In genomic region chr10:78571916-78572315, GRCh38 we compare ENCODE assay signal across 18 cellular contexts.
DNase-seq lines count a peak whose midpoint lies in the region; ATAC-seq and TF ChIP-seq lines count a peak whose summit lies in the region.
"Had no signal": no experiment of that assay in that cellular context is flagged by ENCODE, and none has a peak within 500 bp of the region (broad histone marks: within the 10 kb centered on the region; RNA-seq: fewer than 3 reads in every experiment).

No MANE protein-coding gene starts in this region.

- TF ChIP-seq EP300 in sigmoid colon (IDR thresholded peaks at IDR 0.05): no peak

- ATAC-seq in upper lobe of right lung: no peak
- ATAC-seq in stimulated activated effector memory CD8-positive, alpha-beta T cell treated with anti-CD3 and anti-CD28 coated beads, Interleukin-12 subunit alpha, Interleukin-12 subunit beta, amount 100 ng/mL, for 72 hours: no peak

- H3K36me3 Mint-ChIP-seq in nephron (ENCODE audit: low read depth): no peaks in the 10 kb centered on the region
- no peaks in the 10 kb centered on the region for H3K36me3 Mint-ChIP-seq in stimulated activated effector memory CD8-positive, alpha-beta T cell treated with anti-CD3 and anti-CD28 coated beads, Interleukin-12 subunit alpha, Interleukin-12 subunit beta, amount 100 ng/mL, for 72 hours
- H3K36me3 Mint-ChIP-seq: CD4-positive, CD25-positive, alpha-beta regulatory T cell; CD8-positive, alpha-beta memory T cell had no signal

- no peak overlapping the region for H3K4me3 Mint-ChIP-seq in nephron
- no peak overlapping the region for H3K4me3 Mint-ChIP-seq in stimulated activated effector memory CD8-positive, alpha-beta T cell treated with anti-CD3 and anti-CD28 coated beads, Interleukin-12 subunit alpha, Interleukin-12 subunit beta, amount 100 ng/mL, for 72 hours
- H3K4me3 Mint-ChIP-seq: CD4-positive, CD25-positive, alpha-beta regulatory T cell; CD8-positive, alpha-beta memory T cell; H9 had no signal

- DNase-seq in coronary artery (ENCODE audit: low spot score): peak; percentile 65
- DNase-seq in sigmoid colon: peak; percentile 59
- no peak for DNase-seq in upper lobe of right lung
- DNase-seq in stimulated activated effector memory CD8-positive, alpha-beta T cell treated with anti-CD3 and anti-CD28 coated beads, Interleukin-12 subunit alpha, Interleukin-12 subunit beta, amount 100 ng/mL, for 72 hours (ENCODE audit: low spot score in 2 of 2): no peak
- DNase-seq in DMS153 (lab: John Stamatoyannopoulos, UW): no peak
- DNase-seq in activated naive CD4-positive, alpha-beta T cell treated with anti-CD3 and anti-CD28 coated beads, Interleukin-2, amount 50 U/mL, for 16 hours: no peak
- DNase-seq: ACHN; BE2C; C1 segment of cervical spinal cord; CD4-positive, CD25-positive, alpha-beta regulatory T cell; CD8-positive, alpha-beta memory T cell; COR-L47; DMS 273 treated with DMSO at 0.1 percent for 48 hours; DMS79; GF-D8; H9; IMR-90 had no signal

- TF ChIP-seq POLR2A in sigmoid colon (IDR thresholded peaks at IDR 0.05): no peak

- no peak for TF ChIP-seq CTCF in coronary artery (IDR thresholded peaks at IDR 0.05)
- no peak for TF ChIP-seq CTCF in nephron (IDR thresholded peaks at IDR 0.05; ENCODE audit: unreplicated experiment in 3 of 3)
- no peak for TF ChIP-seq CTCF in sigmoid colon (IDR thresholded peaks at IDR 0.05)
- no peak for TF ChIP-seq CTCF in upper lobe of right lung (IDR thresholded peaks at IDR 0.05)

- no peak overlapping the region for H3K27ac ChIP-seq in coronary artery
- no peak overlapping the region for H3K27ac ChIP-seq in sigmoid colon
- H3K27ac ChIP-seq in upper lobe of right lung: peak overlapping the region; percentile 6

- peaks cover 84% of the 10 kb centered on the region for H3K4me1 Mint-ChIP-seq in nephron
- peaks cover 16% of the 10 kb centered on the region for H3K4me1 Mint-ChIP-seq in stimulated activated effector memory CD8-positive, alpha-beta T cell treated with anti-CD3 and anti-CD28 coated beads, Interleukin-12 subunit alpha, Interleukin-12 subunit beta, amount 100 ng/mL, for 72 hours
- H3K4me1 Mint-ChIP-seq: CD4-positive, CD25-positive, alpha-beta regulatory T cell; CD8-positive, alpha-beta memory T cell had no signal

- H3K36me3 ChIP-seq in sigmoid colon (no peaks in the 10 kb centered on the region), upper lobe of right lung (no peaks in the 10 kb centered on the region)
- H3K36me3 ChIP-seq: BE2C had no signal

- H3K9me3 ChIP-seq in sigmoid colon (no peaks in the 10 kb centered on the region), upper lobe of right lung (no peaks in the 10 kb centered on the region)
- H3K9me3 ChIP-seq: BE2C had no signal

- no peaks in the 10 kb centered on the region for H3K9me3 Mint-ChIP-seq in nephron
- no peaks in the 10 kb centered on the region for H3K9me3 Mint-ChIP-seq in stimulated activated effector memory CD8-positive, alpha-beta T cell treated with anti-CD3 and anti-CD28 coated beads, Interleukin-12 subunit alpha, Interleukin-12 subunit beta, amount 100 ng/mL, for 72 hours
- H3K9me3 Mint-ChIP-seq: CD4-positive, CD25-positive, alpha-beta regulatory T cell; CD8-positive, alpha-beta memory T cell; H9 had no signal

- peaks cover 9% of the 10 kb centered on the region for H3K27me3 Mint-ChIP-seq in nephron (ENCODE audit: low read depth)

- peak overlapping the region in 2 of 3 experiments; percentile 79 to 80 for H3K27ac Mint-ChIP-seq in nephron
- H3K27ac Mint-ChIP-seq in stimulated activated effector memory CD8-positive, alpha-beta T cell treated with anti-CD3 and anti-CD28 coated beads, Interleukin-12 subunit alpha, Interleukin-12 subunit beta, amount 100 ng/mL, for 72 hours: no peak overlapping the region
- H3K27ac Mint-ChIP-seq: H9 had no signal

- H3K4me1 ChIP-seq in sigmoid colon: peaks cover 0 to 38% (median 18%) of the 10 kb centered on the region in 4 donors
- H3K4me1 ChIP-seq in upper lobe of right lung: peaks cover 4% of the 10 kb centered on the region

- H3K27me3 ChIP-seq in sigmoid colon (no peaks in the 10 kb centered on the region), upper lobe of right lung (no peaks in the 10 kb centered on the region)
- H3K27me3 ChIP-seq: BE2C had no signal

- 83 to 85% methylated on average over 1 of the region's 1 CpG for WGBS in sigmoid colon, 2 donors

- intact Hi-C loops in sigmoid colon (cut with DNase I): no loop called here
- intact Hi-C loops in upper lobe of right lung (cut with DNase I): no loop called here

- H3K4me3 ChIP-seq in coronary artery (no peak overlapping the region), sigmoid colon (no peak overlapping the region), upper lobe of right lung (no peak overlapping the region)

Comparison
In these comparisons a context has a peak if more than half of its experiments do, and no peak if none do; other contexts are left out.
1. DNase-seq: peak in coronary artery (single experiment) and sigmoid colon (single experiment); none in upper lobe of right lung (single experiment), stimulated activated effector memory CD8-positive, alpha-beta T cell treated with anti-CD3 and anti-CD28 coated beads, Interleukin-12 subunit alpha, Interleukin-12 subunit beta, amount 100 ng/mL, for 72 hours (0 of 2), DMS153 (single experiment) and activated naive CD4-positive, alpha-beta T cell treated with anti-CD3 and anti-CD28 coated beads, Interleukin-2, amount 50 U/mL, for 16 hours (single experiment).